ENCODE assay signal across 1 cellular context in the genomic region with DNA sequence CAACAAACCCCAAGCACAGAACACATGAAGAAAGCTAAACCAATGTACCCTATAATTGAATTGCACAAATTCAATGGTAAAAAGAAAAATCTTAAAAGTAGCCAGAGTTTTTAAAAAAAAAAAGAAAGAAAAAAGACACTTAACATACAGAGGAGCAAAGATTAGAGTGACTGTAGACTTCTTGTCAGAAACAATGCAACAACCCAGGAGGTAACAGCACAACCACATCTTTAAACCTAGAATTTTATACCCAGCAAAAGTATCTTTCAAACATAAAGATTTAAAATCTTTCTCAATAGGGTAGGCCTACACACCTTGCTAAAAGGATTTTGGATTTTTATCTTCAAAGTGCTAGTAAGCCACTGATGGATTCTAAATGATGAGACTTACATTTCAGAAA.
TF ChIP-seq lines count a peak whose summit lies in the region.

No MANE protein-coding gene starts in this region.

TF ChIP-seq in GM12878, 131 proteins besides CTCF, POLR2A, EP300 and RAD21:
- TF ChIP-seq, protein P1, sequence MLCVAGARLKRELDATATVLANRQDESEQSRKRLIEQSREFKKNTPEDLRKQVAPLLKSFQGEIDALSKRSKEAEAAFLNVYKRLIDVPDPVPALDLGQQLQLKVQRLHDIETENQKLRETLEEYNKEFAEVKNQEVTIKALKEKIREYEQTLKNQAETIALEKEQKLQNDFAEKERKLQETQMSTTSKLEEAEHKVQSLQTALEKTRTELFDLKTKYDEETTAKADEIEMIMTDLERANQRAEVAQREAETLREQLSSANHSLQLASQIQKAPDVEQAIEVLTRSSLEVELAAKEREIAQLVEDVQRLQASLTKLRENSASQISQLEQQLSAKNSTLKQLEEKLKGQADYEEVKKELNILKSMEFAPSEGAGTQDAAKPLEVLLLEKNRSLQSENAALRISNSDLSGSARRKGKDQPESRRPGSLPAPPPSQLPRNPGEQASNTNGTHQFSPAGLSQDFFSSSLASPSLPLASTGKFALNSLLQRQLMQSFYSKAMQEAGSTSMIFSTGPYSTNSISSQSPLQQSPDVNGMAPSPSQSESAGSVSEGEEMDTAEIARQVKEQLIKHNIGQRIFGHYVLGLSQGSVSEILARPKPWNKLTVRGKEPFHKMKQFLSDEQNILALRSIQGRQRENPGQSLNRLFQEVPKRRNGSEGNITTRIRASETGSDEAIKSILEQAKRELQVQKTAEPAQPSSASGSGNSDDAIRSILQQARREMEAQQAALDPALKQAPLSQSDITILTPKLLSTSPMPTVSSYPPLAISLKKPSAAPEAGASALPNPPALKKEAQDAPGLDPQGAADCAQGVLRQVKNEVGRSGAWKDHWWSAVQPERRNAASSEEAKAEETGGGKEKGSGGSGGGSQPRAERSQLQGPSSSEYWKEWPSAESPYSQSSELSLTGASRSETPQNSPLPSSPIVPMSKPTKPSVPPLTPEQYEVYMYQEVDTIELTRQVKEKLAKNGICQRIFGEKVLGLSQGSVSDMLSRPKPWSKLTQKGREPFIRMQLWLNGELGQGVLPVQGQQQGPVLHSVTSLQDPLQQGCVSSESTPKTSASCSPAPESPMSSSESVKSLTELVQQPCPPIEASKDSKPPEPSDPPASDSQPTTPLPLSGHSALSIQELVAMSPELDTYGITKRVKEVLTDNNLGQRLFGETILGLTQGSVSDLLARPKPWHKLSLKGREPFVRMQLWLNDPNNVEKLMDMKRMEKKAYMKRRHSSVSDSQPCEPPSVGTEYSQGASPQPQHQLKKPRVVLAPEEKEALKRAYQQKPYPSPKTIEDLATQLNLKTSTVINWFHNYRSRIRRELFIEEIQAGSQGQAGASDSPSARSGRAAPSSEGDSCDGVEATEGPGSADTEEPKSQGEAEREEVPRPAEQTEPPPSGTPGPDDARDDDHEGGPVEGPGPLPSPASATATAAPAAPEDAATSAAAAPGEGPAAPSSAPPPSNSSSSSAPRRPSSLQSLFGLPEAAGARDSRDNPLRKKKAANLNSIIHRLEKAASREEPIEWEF (IDR thresholded peaks at IDR 0.05; ENCODE audit: insufficient replicate concordance, low read depth, low read length) = no peak
- TF ChIP-seq CBX5 (IDR thresholded peaks at IDR 0.05; ENCODE audit: low read depth) = peak; percentile 66; the same call in 1 of the 2 replicates
- TF ChIP-seq NFIC (IDR thresholded peaks at IDR 0.05; ENCODE audit: low read depth, low read length) = no peak
- TF ChIP-seq IKZF1 (conservative IDR thresholded peaks at IDR 0.05) = no peak
- TF ChIP-seq MTA3 (IDR thresholded peaks at IDR 0.05; ENCODE audit: borderline replicate concordance, low read length) = no peak
TF ChIP-seq in GM12878: peak in this region for 1.
